In genomic region chr12:26238341-26239126, GRCh38 we compare ENCODE assay signal across 1 cellular context.
TF ChIP-seq lines count a peak whose summit lies in the region.

No MANE protein-coding gene starts in this region.

TF ChIP-seq in A549, 52 proteins besides CTCF, POLR2A, EP300 and RAD21 (continued from another document):
- TF ChIP-seq REST (IDR thresholded peaks at IDR 0.05), result no peak
